Comparison of ENCODE assay signal across 2 cellular contexts in the genomic region with DNA sequence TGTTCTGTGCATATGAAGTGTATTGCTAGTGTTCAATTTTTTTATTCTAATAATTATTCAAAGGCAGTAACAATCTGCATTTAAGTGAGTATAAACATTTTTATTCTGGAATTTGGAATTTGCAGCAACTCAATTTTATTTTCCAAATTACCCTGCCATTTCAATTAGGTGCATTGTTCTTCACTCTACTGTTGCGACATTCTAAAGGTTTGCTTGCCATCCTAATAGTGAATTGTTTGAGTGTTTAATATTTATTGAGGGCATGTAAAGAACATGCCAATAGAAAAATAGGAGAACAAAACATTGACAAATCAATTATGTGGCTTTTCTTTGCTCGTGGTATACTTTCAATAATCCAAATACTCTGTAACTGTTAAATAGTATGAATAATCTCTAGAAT.
TF ChIP-seq lines count a peak whose summit lies in the region.

No MANE protein-coding gene starts in this region.

TF ChIP-seq in IMR-90, 13 proteins besides CTCF, POLR2A, EP300 and RAD21:
- peak; percentile 83 for TF ChIP-seq CEBPB (IDR thresholded peaks at IDR 0.05; ENCODE audit: low read depth, low read length)
- TF ChIP-seq BHLHE40 (IDR thresholded peaks at IDR 0.05; ENCODE audit: low read depth, low read length), result no peak

TF ChIP-seq in H1, 55 proteins besides CTCF, POLR2A, EP300 and RAD21:
- TF ChIP-seq CEBPB (IDR thresholded peaks at IDR 0.05; ENCODE audit: low read depth, low read length) (peak; percentile 56; the same call in 1 of the 2 replicates), POLR2AphosphoS5 (IDR thresholded peaks at IDR 0.05; ENCODE audit: low read depth, low read length) (no peak)
